In genomic region chr12:131860472-131861260, GRCh38 we compare ENCODE assay signal across 1 cellular context.
TF ChIP-seq lines count a peak whose summit lies in the region.

No MANE protein-coding gene starts in this region.

TF ChIP-seq in HEK293, 187 proteins besides CTCF, POLR2A, EP300 and RAD21 (continued from another document and continues in another):
- TF ChIP-seq PBX3 (CRISPR knock-in tag; IDR thresholded peaks at IDR 0.05): no peak
- TF ChIP-seq ZNF175 (tag by site-specific recombination; IDR thresholded peaks at IDR 0.05): no peak
- TF ChIP-seq ZFP37 (tag by site-specific recombination; IDR thresholded peaks at IDR 0.05): no peak
- TF ChIP-seq ZNF530 (tag by site-specific recombination; IDR thresholded peaks at IDR 0.05; ENCODE audit: low read depth): no peak
- no peak for TF ChIP-seq GLI4 (tag by site-specific recombination; IDR thresholded peaks at IDR 0.05)
- no peak for TF ChIP-seq PRDM4 (tag by site-specific recombination; IDR thresholded peaks at IDR 0.05)
- no peak for TF ChIP-seq ZNF311 (tag by site-specific recombination; IDR thresholded peaks at IDR 0.05; ENCODE audit: borderline replicate concordance)
- TF ChIP-seq ZNF677 (tag by site-specific recombination; IDR thresholded peaks at IDR 0.05): no peak
- TF ChIP-seq ZNF560 (tag by site-specific recombination; IDR thresholded peaks at IDR 0.05; ENCODE audit: borderline replicate concordance): no peak
- TF ChIP-seq SP7 (tag by site-specific recombination; IDR thresholded peaks at IDR 0.05): peak; percentile 65
- peak; percentile 37; the same call in 1 of the 2 replicates for TF ChIP-seq ZSCAN30 (tag by site-specific recombination; IDR thresholded peaks at IDR 0.05)
- TF ChIP-seq OSR2 (tag by site-specific recombination; IDR thresholded peaks at IDR 0.05): 0 out of 2 replicates have a peak, but pooled peaks have one; percentile 39
- no peak for TF ChIP-seq ZNF362 (tag by site-specific recombination; IDR thresholded peaks at IDR 0.05)
- no peak for TF ChIP-seq ZNF518A (tag by site-specific recombination; conservative IDR thresholded peaks at IDR 0.05; ENCODE audit: low read depth)
- TF ChIP-seq ZNF747 (tag by site-specific recombination; IDR thresholded peaks at IDR 0.05): no peak
- no peak for TF ChIP-seq ZNF580 (tag by site-specific recombination; IDR thresholded peaks at IDR 0.05)
- TF ChIP-seq ZNF341 (tag by site-specific recombination; IDR thresholded peaks at IDR 0.05; ENCODE audit: low read depth): no peak
- TF ChIP-seq ZNF571 (tag by site-specific recombination; IDR thresholded peaks at IDR 0.05): no peak
- TF ChIP-seq ZIC2 (tag by site-specific recombination; IDR thresholded peaks at IDR 0.05): peak; percentile 68
- no peak for TF ChIP-seq ZSCAN16 (tag by site-specific recombination; IDR thresholded peaks at IDR 0.05)
- TF ChIP-seq PRDM2 (tag by site-specific recombination; IDR thresholded peaks at IDR 0.05; ENCODE audit: borderline replicate concordance): no peak
- peak; percentile 75 for TF ChIP-seq ZNF692 (tag by site-specific recombination; IDR thresholded peaks at IDR 0.05)
- TF ChIP-seq ZNF707 (tag by site-specific recombination; IDR thresholded peaks at IDR 0.05): no peak
- TF ChIP-seq ZNF791 (tag by site-specific recombination; IDR thresholded peaks at IDR 0.05): no peak
- peak; percentile 86 for TF ChIP-seq PRDM1 (tag by site-specific recombination; IDR thresholded peaks at IDR 0.05)
- peak; percentile 42 for TF ChIP-seq ZFP69B (tag by site-specific recombination; IDR thresholded peaks at IDR 0.05)
- no peak for TF ChIP-seq YY2 (tag by site-specific recombination; IDR thresholded peaks at IDR 0.05)
- 0 out of 2 replicates have a peak, but pooled peaks have one; percentile 34 for TF ChIP-seq ZNF561 (tag by site-specific recombination; IDR thresholded peaks at IDR 0.05; ENCODE audit: borderline replicate concordance)
- no peak for TF ChIP-seq ZNF292 (tag by site-specific recombination; IDR thresholded peaks at IDR 0.05; ENCODE audit: borderline replicate concordance, low read depth)
- no peak for TF ChIP-seq BCL11A (tag by site-specific recombination; IDR thresholded peaks at IDR 0.05; ENCODE audit: low read depth)
- no peak for TF ChIP-seq ZNF654 (tag by site-specific recombination; IDR thresholded peaks at IDR 0.05; ENCODE audit: low read depth)
- TF ChIP-seq TRIM28 (IDR thresholded peaks at IDR 0.05; ENCODE audit: borderline replicate concordance, low read length): peak; percentile 43; the same call in 1 of the 2 replicates
- TF ChIP-seq ZBTB26 (tag by site-specific recombination; optimal IDR thresholded peaks at IDR 0.05): no peak
- no peak for TF ChIP-seq BCL11B (tag by site-specific recombination; IDR thresholded peaks at IDR 0.05; ENCODE audit: low read depth)
- TF ChIP-seq IKZF3 (tag by site-specific recombination; IDR thresholded peaks at IDR 0.05): peak; percentile 91
- TF ChIP-seq ZNF768 (tag by site-specific recombination; IDR thresholded peaks at IDR 0.05): no peak
- no peak for TF ChIP-seq ZNF324 (tag by site-specific recombination; IDR thresholded peaks at IDR 0.05)
- TF ChIP-seq AEBP2 (tag by site-specific recombination; IDR thresholded peaks at IDR 0.05; ENCODE audit: borderline replicate concordance): no peak
- no peak for TF ChIP-seq ZNF112 (tag by site-specific recombination; IDR thresholded peaks at IDR 0.05)
- peak; percentile 67 for TF ChIP-seq GLIS1 (tag by site-specific recombination; IDR thresholded peaks at IDR 0.05)
- no peak for TF ChIP-seq ZNF133 (tag by site-specific recombination; IDR thresholded peaks at IDR 0.05)
